In the genomic region with DNA sequence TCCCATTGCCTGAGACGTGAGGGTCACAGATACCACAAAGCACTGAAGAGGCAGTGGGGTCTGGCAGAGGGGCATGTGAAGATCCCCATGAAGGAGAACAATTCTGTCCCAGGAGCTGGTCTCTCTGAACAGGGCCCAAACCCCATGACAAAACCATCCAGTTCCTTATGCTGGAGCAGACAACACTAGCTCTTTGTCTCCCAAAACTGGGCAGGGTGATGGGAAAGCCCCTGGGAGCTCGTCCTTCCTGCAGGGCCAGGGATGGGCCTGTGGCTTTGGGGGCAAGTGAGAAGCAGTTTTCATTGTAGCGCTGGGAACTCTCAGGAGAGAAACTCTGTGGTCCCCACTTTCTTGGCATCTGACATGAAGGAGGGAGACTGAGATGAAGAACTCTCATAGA, we compare ENCODE assay signal across 1 cellular context.
TF ChIP-seq lines count a peak whose summit lies in the region.

No MANE protein-coding gene starts in this region.

TF ChIP-seq in GM23338, 12 proteins besides CTCF, POLR2A, EP300 and RAD21:
- TF ChIP-seq, protein P1, sequence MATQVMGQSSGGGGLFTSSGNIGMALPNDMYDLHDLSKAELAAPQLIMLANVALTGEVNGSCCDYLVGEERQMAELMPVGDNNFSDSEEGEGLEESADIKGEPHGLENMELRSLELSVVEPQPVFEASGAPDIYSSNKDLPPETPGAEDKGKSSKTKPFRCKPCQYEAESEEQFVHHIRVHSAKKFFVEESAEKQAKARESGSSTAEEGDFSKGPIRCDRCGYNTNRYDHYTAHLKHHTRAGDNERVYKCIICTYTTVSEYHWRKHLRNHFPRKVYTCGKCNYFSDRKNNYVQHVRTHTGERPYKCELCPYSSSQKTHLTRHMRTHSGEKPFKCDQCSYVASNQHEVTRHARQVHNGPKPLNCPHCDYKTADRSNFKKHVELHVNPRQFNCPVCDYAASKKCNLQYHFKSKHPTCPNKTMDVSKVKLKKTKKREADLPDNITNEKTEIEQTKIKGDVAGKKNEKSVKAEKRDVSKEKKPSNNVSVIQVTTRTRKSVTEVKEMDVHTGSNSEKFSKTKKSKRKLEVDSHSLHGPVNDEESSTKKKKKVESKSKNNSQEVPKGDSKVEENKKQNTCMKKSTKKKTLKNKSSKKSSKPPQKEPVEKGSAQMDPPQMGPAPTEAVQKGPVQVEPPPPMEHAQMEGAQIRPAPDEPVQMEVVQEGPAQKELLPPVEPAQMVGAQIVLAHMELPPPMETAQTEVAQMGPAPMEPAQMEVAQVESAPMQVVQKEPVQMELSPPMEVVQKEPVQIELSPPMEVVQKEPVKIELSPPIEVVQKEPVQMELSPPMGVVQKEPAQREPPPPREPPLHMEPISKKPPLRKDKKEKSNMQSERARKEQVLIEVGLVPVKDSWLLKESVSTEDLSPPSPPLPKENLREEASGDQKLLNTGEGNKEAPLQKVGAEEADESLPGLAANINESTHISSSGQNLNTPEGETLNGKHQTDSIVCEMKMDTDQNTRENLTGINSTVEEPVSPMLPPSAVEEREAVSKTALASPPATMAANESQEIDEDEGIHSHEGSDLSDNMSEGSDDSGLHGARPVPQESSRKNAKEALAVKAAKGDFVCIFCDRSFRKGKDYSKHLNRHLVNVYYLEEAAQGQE (IDR thresholded peaks at IDR 0.05; ENCODE audit: unreplicated experiment): no peak
- no peak for TF ChIP-seq ZNF331 (CRISPR knock-in tag; IDR thresholded peaks at IDR 0.05; ENCODE audit: low read depth)
- TF ChIP-seq, protein P2, sequence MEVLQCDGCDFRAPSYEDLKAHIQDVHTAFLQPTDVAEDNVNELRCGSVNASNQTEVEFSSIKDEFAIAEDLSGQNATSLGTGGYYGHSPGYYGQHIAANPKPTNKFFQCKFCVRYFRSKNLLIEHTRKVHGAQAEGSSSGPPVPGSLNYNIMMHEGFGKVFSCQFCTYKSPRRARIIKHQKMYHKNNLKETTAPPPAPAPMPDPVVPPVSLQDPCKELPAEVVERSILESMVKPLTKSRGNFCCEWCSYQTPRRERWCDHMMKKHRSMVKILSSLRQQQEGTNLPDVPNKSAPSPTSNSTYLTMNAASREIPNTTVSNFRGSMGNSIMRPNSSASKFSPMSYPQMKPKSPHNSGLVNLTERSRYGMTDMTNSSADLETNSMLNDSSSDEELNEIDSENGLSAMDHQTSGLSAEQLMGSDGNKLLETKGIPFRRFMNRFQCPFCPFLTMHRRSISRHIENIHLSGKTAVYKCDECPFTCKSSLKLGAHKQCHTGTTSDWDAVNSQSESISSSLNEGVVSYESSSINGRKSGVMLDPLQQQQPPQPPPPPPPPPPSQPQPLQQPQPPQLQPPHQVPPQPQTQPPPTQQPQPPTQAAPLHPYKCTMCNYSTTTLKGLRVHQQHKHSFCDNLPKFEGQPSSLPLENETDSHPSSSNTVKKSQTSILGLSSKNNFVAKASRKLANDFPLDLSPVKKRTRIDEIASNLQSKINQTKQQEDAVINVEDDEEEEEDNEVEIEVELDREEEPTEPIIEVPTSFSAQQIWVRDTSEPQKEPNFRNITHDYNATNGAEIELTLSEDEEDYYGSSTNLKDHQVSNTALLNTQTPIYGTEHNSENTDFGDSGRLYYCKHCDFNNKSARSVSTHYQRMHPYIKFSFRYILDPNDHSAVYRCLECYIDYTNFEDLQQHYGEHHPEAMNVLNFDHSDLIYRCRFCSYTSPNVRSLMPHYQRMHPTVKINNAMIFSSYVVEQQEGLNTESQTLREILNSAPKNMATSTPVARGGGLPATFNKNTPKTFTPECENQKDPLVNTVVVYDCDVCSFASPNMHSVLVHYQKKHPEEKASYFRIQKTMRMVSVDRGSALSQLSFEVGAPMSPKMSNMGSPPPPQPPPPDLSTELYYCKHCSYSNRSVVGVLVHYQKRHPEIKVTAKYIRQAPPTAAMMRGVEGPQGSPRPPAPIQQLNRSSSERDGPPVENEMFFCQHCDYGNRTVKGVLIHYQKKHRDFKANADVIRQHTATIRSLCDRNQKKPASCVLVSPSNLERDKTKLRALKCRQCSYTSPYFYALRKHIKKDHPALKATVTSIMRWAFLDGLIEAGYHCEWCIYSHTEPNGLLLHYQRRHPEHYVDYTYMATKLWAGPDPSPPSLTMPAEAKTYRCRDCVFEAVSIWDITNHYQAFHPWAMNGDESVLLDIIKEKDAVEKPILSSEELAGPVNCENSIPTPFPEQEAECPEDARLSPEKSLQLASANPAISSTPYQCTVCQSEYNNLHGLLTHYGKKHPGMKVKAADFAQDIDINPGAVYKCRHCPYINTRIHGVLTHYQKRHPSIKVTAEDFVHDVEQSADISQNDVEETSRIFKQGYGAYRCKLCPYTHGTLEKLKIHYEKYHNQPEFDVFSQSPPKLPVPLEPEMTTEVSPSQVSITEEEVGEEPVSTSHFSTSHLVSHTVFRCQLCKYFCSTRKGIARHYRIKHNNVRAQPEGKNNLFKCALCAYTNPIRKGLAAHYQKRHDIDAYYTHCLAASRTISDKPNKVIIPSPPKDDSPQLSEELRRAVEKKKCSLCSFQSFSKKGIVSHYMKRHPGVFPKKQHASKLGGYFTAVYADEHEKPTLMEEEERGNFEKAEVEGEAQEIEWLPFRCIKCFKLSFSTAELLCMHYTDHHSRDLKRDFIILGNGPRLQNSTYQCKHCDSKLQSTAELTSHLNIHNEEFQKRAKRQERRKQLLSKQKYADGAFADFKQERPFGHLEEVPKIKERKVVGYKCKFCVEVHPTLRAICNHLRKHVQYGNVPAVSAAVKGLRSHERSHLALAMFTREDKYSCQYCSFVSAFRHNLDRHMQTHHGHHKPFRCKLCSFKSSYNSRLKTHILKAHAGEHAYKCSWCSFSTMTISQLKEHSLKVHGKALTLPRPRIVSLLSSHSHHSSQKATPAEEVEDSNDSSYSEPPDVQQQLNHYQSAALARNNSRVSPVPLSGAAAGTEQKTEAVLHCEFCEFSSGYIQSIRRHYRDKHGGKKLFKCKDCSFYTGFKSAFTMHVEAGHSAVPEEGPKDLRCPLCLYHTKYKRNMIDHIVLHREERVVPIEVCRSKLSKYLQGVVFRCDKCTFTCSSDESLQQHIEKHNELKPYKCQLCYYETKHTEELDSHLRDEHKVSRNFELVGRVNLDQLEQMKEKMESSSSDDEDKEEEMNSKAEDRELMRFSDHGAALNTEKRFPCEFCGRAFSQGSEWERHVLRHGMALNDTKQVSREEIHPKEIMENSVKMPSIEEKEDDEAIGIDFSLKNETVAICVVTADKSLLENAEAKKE (CRISPR knock-in tag; IDR thresholded peaks at IDR 0.05): no peak
TF ChIP-seq in GM23338: peak in this region for 0.
